Comparison of ENCODE assay signal across 1 cellular context in the genomic region with DNA sequence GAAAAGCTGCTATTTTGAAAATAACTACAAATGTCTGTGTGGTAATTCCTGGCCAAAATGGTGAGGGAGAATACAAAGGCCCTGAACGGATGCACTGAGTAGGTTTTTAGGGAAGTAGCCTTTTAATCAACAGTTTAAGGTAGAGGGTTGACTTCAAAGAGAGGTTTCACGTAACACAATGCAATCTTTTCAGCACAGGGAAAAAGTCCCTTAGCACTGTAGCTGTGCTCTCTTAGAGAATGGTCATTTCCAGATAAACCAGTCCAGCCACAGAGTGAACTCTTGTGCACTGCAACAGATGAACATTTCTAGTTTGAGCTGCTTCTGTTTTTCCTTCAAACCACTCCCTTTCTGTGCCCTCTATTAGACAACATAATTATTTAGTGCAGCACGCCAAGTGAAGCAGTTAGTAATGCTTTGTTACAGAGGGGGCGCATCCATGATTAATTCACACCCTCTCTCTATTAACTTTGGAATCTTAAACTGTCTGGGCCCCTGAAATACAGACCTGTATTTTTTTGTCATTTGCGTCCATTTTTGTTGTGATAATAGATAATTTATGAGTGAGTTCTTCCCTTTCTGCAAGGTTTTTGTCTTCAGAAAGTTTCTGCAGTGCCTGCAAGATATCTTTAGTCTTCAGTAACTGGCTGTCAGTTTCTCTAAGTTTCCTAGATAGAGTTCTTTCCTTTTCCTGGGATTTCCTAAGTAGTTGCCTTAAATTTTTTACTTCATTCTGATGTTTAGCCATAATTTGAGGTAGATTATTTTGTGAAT.
A peak's percentile ranks its signal among the peaks of the same experiment; 100 is the strongest.
TF ChIP-seq lines count a peak whose summit lies in the region.

No MANE protein-coding gene starts in this region.

TF ChIP-seq in GM12878, 131 proteins besides CTCF, POLR2A, EP300 and RAD21 (continues in another document):
- TF ChIP-seq, protein P1, sequence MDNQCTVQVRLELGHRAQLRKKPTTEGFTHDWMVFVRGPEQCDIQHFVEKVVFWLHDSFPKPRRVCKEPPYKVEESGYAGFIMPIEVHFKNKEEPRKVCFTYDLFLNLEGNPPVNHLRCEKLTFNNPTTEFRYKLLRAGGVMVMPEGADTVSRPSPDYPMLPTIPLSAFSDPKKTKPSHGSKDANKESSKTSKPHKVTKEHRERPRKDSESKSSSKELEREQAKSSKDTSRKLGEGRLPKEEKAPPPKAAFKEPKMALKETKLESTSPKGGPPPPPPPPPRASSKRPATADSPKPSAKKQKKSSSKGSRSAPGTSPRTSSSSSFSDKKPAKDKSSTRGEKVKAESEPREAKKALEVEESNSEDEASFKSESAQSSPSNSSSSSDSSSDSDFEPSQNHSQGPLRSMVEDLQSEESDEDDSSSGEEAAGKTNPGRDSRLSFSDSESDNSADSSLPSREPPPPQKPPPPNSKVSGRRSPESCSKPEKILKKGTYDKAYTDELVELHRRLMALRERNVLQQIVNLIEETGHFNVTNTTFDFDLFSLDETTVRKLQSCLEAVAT (IDR thresholded peaks at IDR 0.05): no peak
- TF ChIP-seq BACH1 (IDR thresholded peaks at IDR 0.05; ENCODE audit: borderline replicate concordance) (no peak), MXI1 (IDR thresholded peaks at IDR 0.05; ENCODE audit: low read depth, low read length) (no peak), ZSCAN29 (IDR thresholded peaks at IDR 0.05) (no peak), NFIC (IDR thresholded peaks at IDR 0.05; ENCODE audit: low read depth, low read length) (no peak), PAX8 (IDR thresholded peaks at IDR 0.05) (no peak), YBX1 (IDR thresholded peaks at IDR 0.05) (no peak), CREM (IDR thresholded peaks at IDR 0.05; ENCODE audit: low read depth) (no peak), ZNF622 (IDR thresholded peaks at IDR 0.05) (no peak), RBBP5 (conservative IDR thresholded peaks at IDR 0.05) (no peak), SPI1 (IDR thresholded peaks at IDR 0.05; ENCODE audit: borderline replicate concordance, insufficient read depth, low read depth, low read length) (peak; percentile 61; the same call in 1 of the 2 replicates), ZNF217 (IDR thresholded peaks at IDR 0.05) (no peak), ZNF24 (IDR thresholded peaks at IDR 0.05) (no peak), NBN (IDR thresholded peaks at IDR 0.05) (0 out of 2 replicates have a peak, but pooled peaks have one; percentile 65), CBX5 (IDR thresholded peaks at IDR 0.05; ENCODE audit: low read depth) (no peak), SMC3 (IDR thresholded peaks at IDR 0.05; ENCODE audit: borderline replicate concordance, low read length) (no peak), ZNF274 (IDR thresholded peaks at IDR 0.05; ENCODE audit: insufficient read depth, insufficient read length) (no peak), RAD51 (IDR thresholded peaks at IDR 0.05) (no peak), ZZZ3 (IDR thresholded peaks at IDR 0.05; ENCODE audit: control insufficient read depth, insufficient read length, low read depth) (no peak), KAT2A (conservative IDR thresholded peaks at IDR 0.05; ENCODE audit: control insufficient read depth, low read depth, low read length) (no peak)
- TF ChIP-seq, protein P2, sequence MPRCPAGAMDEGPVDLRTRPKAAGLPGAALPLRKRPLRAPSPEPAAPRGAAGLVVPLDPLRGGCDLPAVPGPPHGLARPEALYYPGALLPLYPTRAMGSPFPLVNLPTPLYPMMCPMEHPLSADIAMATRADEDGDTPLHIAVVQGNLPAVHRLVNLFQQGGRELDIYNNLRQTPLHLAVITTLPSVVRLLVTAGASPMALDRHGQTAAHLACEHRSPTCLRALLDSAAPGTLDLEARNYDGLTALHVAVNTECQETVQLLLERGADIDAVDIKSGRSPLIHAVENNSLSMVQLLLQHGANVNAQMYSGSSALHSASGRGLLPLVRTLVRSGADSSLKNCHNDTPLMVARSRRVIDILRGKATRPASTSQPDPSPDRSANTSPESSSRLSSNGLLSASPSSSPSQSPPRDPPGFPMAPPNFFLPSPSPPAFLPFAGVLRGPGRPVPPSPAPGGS (IDR thresholded peaks at IDR 0.05; ENCODE audit: borderline replicate concordance, insufficient read depth, low read depth, low read length, poor library complexity, severe bottlenecking): no peak
- TF ChIP-seq, protein P3, sequence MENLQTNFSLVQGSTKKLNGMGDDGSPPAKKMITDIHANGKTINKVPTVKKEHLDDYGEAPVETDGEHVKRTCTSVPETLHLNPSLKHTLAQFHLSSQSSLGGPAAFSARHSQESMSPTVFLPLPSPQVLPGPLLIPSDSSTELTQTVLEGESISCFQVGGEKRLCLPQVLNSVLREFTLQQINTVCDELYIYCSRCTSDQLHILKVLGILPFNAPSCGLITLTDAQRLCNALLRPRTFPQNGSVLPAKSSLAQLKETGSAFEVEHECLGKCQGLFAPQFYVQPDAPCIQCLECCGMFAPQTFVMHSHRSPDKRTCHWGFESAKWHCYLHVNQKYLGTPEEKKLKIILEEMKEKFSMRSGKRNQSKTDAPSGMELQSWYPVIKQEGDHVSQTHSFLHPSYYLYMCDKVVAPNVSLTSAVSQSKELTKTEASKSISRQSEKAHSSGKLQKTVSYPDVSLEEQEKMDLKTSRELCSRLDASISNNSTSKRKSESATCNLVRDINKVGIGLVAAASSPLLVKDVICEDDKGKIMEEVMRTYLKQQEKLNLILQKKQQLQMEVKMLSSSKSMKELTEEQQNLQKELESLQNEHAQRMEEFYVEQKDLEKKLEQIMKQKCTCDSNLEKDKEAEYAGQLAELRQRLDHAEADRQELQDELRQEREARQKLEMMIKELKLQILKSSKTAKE (IDR thresholded peaks at IDR 0.05; ENCODE audit: low read depth, poor library complexity, severe bottlenecking): no peak
- TF ChIP-seq, protein P4, sequence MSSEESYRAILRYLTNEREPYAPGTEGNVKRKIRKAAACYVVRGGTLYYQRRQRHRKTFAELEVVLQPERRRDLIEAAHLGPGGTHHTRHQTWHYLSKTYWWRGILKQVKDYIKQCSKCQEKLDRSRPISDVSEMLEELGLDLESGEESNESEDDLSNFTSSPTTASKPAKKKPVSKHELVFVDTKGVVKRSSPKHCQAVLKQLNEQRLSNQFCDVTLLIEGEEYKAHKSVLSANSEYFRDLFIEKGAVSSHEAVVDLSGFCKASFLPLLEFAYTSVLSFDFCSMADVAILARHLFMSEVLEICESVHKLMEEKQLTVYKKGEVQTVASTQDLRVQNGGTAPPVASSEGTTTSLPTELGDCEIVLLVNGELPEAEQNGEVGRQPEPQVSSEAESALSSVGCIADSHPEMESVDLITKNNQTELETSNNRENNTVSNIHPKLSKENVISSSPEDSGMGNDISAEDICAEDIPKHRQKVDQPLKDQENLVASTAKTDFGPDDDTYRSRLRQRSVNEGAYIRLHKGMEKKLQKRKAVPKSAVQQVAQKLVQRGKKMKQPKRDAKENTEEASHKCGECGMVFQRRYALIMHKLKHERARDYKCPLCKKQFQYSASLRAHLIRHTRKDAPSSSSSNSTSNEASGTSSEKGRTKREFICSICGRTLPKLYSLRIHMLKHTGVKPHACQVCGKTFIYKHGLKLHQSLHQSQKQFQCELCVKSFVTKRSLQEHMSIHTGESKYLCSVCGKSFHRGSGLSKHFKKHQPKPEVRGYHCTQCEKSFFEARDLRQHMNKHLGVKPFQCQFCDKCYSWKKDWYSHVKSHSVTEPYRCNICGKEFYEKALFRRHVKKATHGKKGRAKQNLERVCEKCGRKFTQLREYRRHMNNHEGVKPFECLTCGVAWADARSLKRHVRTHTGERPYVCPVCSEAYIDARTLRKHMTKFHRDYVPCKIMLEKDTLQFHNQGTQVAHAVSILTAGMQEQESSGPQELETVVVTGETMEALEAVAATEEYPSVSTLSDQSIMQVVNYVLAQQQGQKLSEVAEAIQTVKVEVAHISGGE (CRISPR knock-in tag; IDR thresholded peaks at IDR 0.05): no peak
- TF ChIP-seq, protein P5, sequence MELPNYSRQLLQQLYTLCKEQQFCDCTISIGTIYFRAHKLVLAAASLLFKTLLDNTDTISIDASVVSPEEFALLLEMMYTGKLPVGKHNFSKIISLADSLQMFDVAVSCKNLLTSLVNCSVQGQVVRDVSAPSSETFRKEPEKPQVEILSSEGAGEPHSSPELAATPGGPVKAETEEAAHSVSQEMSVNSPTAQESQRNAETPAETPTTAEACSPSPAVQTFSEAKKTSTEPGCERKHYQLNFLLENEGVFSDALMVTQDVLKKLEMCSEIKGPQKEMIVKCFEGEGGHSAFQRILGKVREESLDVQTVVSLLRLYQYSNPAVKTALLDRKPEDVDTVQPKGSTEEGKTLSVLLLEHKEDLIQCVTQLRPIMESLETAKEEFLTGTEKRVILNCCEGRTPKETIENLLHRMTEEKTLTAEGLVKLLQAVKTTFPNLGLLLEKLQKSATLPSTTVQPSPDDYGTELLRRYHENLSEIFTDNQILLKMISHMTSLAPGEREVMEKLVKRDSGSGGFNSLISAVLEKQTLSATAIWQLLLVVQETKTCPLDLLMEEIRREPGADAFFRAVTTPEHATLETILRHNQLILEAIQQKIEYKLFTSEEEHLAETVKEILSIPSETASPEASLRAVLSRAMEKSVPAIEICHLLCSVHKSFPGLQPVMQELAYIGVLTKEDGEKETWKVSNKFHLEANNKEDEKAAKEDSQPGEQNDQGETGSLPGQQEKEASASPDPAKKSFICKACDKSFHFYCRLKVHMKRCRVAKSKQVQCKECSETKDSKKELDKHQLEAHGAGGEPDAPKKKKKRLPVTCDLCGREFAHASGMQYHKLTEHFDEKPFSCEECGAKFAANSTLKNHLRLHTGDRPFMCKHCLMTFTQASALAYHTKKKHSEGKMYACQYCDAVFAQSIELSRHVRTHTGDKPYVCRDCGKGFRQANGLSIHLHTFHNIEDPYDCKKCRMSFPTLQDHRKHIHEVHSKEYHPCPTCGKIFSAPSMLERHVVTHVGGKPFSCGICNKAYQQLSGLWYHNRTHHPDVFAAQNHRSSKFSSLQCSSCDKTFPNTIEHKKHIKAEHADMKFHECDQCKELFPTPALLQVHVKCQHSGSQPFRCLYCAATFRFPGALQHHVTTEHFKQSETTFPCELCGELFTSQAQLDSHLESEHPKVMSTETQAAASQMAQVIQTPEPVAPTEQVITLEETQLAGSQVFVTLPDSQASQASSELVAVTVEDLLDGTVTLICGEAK (IDR thresholded peaks at IDR 0.05; ENCODE audit: borderline replicate concordance): no peak
- TF ChIP-seq, protein P6, sequence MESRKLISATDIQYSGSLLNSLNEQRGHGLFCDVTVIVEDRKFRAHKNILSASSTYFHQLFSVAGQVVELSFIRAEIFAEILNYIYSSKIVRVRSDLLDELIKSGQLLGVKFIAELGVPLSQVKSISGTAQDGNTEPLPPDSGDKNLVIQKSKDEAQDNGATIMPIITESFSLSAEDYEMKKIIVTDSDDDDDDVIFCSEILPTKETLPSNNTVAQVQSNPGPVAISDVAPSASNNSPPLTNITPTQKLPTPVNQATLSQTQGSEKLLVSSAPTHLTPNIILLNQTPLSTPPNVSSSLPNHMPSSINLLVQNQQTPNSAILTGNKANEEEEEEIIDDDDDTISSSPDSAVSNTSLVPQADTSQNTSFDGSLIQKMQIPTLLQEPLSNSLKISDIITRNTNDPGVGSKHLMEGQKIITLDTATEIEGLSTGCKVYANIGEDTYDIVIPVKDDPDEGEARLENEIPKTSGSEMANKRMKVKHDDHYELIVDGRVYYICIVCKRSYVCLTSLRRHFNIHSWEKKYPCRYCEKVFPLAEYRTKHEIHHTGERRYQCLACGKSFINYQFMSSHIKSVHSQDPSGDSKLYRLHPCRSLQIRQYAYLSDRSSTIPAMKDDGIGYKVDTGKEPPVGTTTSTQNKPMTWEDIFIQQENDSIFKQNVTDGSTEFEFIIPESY (IDR thresholded peaks at IDR 0.05): no peak
- TF ChIP-seq, protein P7, sequence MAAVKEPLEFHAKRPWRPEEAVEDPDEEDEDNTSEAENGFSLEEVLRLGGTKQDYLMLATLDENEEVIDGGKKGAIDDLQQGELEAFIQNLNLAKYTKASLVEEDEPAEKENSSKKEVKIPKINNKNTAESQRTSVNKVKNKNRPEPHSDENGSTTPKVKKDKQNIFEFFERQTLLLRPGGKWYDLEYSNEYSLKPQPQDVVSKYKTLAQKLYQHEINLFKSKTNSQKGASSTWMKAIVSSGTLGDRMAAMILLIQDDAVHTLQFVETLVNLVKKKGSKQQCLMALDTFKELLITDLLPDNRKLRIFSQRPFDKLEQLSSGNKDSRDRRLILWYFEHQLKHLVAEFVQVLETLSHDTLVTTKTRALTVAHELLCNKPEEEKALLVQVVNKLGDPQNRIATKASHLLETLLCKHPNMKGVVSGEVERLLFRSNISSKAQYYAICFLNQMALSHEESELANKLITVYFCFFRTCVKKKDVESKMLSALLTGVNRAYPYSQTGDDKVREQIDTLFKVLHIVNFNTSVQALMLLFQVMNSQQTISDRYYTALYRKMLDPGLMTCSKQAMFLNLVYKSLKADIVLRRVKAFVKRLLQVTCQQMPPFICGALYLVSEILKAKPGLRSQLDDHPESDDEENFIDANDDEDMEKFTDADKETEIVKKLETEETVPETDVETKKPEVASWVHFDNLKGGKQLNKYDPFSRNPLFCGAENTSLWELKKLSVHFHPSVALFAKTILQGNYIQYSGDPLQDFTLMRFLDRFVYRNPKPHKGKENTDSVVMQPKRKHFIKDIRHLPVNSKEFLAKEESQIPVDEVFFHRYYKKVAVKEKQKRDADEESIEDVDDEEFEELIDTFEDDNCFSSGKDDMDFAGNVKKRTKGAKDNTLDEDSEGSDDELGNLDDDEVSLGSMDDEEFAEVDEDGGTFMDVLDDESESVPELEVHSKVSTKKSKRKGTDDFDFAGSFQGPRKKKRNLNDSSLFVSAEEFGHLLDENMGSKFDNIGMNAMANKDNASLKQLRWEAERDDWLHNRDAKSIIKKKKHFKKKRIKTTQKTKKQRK (IDR thresholded peaks at IDR 0.05; ENCODE audit: low read depth, low read length): no peak
- TF ChIP-seq, protein P8, sequence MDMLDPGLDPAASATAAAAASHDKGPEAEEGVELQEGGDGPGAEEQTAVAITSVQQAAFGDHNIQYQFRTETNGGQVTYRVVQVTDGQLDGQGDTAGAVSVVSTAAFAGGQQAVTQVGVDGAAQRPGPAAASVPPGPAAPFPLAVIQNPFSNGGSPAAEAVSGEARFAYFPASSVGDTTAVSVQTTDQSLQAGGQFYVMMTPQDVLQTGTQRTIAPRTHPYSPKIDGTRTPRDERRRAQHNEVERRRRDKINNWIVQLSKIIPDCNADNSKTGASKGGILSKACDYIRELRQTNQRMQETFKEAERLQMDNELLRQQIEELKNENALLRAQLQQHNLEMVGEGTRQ (IDR thresholded peaks at IDR 0.05; ENCODE audit: borderline replicate concordance, low read depth, low read length): no peak
- TF ChIP-seq, protein P9, sequence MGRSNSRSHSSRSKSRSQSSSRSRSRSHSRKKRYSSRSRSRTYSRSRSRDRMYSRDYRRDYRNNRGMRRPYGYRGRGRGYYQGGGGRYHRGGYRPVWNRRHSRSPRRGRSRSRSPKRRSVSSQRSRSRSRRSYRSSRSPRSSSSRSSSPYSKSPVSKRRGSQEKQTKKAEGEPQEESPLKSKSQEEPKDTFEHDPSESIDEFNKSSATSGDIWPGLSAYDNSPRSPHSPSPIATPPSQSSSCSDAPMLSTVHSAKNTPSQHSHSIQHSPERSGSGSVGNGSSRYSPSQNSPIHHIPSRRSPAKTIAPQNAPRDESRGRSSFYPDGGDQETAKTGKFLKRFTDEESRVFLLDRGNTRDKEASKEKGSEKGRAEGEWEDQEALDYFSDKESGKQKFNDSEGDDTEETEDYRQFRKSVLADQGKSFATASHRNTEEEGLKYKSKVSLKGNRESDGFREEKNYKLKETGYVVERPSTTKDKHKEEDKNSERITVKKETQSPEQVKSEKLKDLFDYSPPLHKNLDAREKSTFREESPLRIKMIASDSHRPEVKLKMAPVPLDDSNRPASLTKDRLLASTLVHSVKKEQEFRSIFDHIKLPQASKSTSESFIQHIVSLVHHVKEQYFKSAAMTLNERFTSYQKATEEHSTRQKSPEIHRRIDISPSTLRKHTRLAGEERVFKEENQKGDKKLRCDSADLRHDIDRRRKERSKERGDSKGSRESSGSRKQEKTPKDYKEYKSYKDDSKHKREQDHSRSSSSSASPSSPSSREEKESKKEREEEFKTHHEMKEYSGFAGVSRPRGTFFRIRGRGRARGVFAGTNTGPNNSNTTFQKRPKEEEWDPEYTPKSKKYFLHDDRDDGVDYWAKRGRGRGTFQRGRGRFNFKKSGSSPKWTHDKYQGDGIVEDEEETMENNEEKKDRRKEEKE (IDR thresholded peaks at IDR 0.05): no peak
